ENCODE assay signal across 8 cellular contexts in the genomic region with DNA sequence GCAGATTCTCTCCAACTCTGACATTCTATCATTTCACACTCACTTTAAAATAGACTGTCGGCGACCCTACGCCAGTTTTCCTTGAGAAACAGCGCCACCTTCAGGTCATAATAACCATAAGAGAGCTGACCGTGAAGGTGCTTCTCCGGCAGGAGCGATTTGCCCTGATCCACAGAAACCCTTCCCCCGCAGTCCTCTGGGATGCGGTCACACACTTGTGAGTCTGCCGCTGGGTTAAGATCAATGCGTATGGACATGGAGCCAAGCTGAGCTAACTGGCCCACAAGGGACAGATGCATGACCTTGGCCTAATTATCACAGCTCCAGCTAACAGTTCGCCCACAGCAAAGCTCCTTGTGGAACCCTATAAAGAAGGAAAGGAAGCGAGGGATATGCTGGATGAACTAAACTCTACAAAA. TPM values are rescaled to one million over a fixed set of nuclear protein-coding genes. Genes with fewer than 3 reads are reported as not detected.
DNase-seq lines count a peak whose midpoint lies in the region; ATAC-seq and TF ChIP-seq lines count a peak whose summit lies in the region.

No MANE protein-coding gene starts in this region.

- intact Hi-C loops in lower lobe of right lung (cut with DNase I) = no loop called here

- H3K9me3 ChIP-seq in lower lobe of right lung = no peaks in the 10 kb centered on the region

- DNase-seq in AG10803 (ENCODE audit: low read depth) (peak; percentile 45), H4 (ENCODE audit: low spot score) (peak; percentile 70), NCI-H226 (peak; percentile 25), lower lobe of right lung (peak; percentile 70)
- peak; percentile 28 to 43 for DNase-seq in activated CD4-positive, alpha-beta T cell treated with anti-CD3 and anti-CD28 coated beads for 24 hours (ENCODE audit: low read depth in 2 of 2)
- peak; percentile 36 for DNase-seq in effector CD8-positive, alpha-beta T cell (lab: John Stamatoyannopoulos, UW)
- peak; percentile 36 for DNase-seq in stimulated activated CD8-positive, alpha-beta memory T cell treated with anti-CD3 and anti-CD28 coated beads, Interleukin-15, amount 100 ng/mL, for 1 hour (ENCODE audit: low read depth)

- H3K27ac ChIP-seq in lower lobe of right lung = peak overlapping the region; percentile 73

- no peaks in the 10 kb centered on the region for H3K36me3 ChIP-seq in lower lobe of right lung

- peaks cover 42% of the 10 kb centered on the region for H3K4me1 ChIP-seq in lower lobe of right lung

- no peaks in the 10 kb centered on the region for H3K27me3 ChIP-seq in lower lobe of right lung (ENCODE audit: low read depth)

- H3K4me3 ChIP-seq in AG10803 (ENCODE audit: low read length) = no peak overlapping the region
- no peak overlapping the region for H3K4me3 ChIP-seq in lower lobe of right lung

- peak; percentile 78 for TF ChIP-seq CTCF in AG10803 (conservative IDR thresholded peaks at IDR 0.05; ENCODE audit: low read length)
- peak; percentile 82 for TF ChIP-seq CTCF in lower lobe of right lung (IDR thresholded peaks at IDR 0.05)

- ATAC-seq in lower lobe of right lung (peak; percentile 74 to 80), GM18868 (IDR thresholded peaks at IDR 0.05; ENCODE audit: unreplicated experiment) (no peak)

RNA-seq across cellular contexts. Expression of gene IFNAR2, which starts 32.8 kb away (rescaled TPM):
- total RNA-seq in H4 (2014; rRNA removed; shearing (Covaris generic)) = 7.9 and 11.5 TPM in 2 replicates
- total RNA-seq in lower lobe of right lung = 34.5 TPM
